Comparison of ENCODE assay signal across 1 cellular context in the genomic region with DNA sequence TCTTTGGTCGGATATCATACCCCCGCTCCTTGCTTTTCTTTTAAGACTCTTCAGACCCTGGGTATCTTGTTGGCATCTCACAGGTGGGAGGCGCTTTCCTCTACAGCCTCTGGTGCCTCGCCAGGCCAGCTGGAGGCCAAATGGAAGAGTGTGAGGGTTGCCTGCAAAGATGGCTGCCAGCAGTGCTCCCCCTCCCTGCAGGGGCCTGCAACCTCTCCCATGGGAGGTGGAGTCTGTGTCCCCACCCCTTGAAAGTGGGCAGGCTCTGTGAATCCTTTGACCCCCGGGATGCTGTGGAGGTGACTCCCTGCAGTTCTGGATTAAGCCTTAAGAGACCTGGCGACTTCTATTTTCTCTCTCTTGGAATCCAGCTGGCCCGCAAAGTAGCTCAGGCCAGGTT.
TF ChIP-seq lines count a peak whose summit lies in the region.

No MANE protein-coding gene starts in this region.

TF ChIP-seq in WTC11, 78 proteins besides CTCF, POLR2A, EP300 and RAD21 (continued from another document):
- TF ChIP-seq, protein P1, sequence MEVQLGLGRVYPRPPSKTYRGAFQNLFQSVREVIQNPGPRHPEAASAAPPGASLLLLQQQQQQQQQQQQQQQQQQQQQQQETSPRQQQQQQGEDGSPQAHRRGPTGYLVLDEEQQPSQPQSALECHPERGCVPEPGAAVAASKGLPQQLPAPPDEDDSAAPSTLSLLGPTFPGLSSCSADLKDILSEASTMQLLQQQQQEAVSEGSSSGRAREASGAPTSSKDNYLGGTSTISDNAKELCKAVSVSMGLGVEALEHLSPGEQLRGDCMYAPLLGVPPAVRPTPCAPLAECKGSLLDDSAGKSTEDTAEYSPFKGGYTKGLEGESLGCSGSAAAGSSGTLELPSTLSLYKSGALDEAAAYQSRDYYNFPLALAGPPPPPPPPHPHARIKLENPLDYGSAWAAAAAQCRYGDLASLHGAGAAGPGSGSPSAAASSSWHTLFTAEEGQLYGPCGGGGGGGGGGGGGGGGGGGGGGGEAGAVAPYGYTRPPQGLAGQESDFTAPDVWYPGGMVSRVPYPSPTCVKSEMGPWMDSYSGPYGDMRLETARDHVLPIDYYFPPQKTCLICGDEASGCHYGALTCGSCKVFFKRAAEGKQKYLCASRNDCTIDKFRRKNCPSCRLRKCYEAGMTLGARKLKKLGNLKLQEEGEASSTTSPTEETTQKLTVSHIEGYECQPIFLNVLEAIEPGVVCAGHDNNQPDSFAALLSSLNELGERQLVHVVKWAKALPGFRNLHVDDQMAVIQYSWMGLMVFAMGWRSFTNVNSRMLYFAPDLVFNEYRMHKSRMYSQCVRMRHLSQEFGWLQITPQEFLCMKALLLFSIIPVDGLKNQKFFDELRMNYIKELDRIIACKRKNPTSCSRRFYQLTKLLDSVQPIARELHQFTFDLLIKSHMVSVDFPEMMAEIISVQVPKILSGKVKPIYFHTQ (CRISPR knock-in tag; IDR thresholded peaks at IDR 0.05), result no peak
- TF ChIP-seq IRF2 (CRISPR knock-in tag; IDR thresholded peaks at IDR 0.05; ENCODE audit: borderline replicate concordance, low read depth), result no peak
- TF ChIP-seq JAZF1 (CRISPR knock-in tag; IDR thresholded peaks at IDR 0.05), result no peak
- no peak for TF ChIP-seq NFYB (CRISPR knock-in tag; conservative IDR thresholded peaks at IDR 0.05; ENCODE audit: low read depth)
- TF ChIP-seq, protein P2, sequence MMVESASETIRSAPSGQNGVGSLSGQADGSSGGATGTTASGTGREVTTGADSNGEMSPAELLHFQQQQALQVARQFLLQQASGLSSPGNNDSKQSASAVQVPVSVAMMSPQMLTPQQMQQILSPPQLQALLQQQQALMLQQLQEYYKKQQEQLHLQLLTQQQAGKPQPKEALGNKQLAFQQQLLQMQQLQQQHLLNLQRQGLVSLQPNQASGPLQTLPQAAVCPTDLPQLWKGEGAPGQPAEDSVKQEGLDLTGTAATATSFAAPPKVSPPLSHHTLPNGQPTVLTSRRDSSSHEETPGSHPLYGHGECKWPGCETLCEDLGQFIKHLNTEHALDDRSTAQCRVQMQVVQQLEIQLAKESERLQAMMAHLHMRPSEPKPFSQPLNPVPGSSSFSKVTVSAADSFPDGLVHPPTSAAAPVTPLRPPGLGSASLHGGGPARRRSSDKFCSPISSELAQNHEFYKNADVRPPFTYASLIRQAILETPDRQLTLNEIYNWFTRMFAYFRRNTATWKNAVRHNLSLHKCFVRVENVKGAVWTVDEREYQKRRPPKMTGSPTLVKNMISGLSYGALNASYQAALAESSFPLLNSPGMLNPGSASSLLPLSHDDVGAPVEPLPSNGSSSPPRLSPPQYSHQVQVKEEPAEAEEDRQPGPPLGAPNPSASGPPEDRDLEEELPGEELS (CRISPR knock-in tag; IDR thresholded peaks at IDR 0.05), result no peak
- TF ChIP-seq, protein P3, sequence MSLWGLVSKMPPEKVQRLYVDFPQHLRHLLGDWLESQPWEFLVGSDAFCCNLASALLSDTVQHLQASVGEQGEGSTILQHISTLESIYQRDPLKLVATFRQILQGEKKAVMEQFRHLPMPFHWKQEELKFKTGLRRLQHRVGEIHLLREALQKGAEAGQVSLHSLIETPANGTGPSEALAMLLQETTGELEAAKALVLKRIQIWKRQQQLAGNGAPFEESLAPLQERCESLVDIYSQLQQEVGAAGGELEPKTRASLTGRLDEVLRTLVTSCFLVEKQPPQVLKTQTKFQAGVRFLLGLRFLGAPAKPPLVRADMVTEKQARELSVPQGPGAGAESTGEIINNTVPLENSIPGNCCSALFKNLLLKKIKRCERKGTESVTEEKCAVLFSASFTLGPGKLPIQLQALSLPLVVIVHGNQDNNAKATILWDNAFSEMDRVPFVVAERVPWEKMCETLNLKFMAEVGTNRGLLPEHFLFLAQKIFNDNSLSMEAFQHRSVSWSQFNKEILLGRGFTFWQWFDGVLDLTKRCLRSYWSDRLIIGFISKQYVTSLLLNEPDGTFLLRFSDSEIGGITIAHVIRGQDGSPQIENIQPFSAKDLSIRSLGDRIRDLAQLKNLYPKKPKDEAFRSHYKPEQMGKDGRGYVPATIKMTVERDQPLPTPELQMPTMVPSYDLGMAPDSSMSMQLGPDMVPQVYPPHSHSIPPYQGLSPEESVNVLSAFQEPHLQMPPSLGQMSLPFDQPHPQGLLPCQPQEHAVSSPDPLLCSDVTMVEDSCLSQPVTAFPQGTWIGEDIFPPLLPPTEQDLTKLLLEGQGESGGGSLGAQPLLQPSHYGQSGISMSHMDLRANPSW (CRISPR knock-in tag; conservative IDR thresholded peaks at IDR 0.05; ENCODE audit: low read depth), result no peak
- no peak for TF ChIP-seq TEAD1 (CRISPR knock-in tag; IDR thresholded peaks at IDR 0.05)
- no peak for TF ChIP-seq MYBL2 (CRISPR knock-in tag; IDR thresholded peaks at IDR 0.05)
- TF ChIP-seq RELA (CRISPR knock-in tag; IDR thresholded peaks at IDR 0.05; ENCODE audit: borderline replicate concordance), result no peak
- TF ChIP-seq, protein P4, sequence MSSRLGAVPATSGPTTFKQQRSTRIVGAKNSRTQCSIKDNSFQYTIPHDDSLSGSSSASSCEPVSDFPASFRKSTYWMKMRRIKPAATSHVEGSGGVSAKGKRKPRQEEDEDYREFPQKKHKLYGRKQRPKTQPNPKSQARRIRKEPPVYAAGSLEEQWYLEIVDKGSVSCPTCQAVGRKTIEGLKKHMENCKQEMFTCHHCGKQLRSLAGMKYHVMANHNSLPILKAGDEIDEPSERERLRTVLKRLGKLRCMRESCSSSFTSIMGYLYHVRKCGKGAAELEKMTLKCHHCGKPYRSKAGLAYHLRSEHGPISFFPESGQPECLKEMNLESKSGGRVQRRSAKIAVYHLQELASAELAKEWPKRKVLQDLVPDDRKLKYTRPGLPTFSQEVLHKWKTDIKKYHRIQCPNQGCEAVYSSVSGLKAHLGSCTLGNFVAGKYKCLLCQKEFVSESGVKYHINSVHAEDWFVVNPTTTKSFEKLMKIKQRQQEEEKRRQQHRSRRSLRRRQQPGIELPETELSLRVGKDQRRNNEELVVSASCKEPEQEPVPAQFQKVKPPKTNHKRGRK (CRISPR knock-in tag; IDR thresholded peaks at IDR 0.05; ENCODE audit: borderline replicate concordance), result no peak
- no peak for TF ChIP-seq JUN (CRISPR knock-in tag; IDR thresholded peaks at IDR 0.05)
TF ChIP-seq in WTC11: peak in this region for 0.
